In the genomic region with DNA sequence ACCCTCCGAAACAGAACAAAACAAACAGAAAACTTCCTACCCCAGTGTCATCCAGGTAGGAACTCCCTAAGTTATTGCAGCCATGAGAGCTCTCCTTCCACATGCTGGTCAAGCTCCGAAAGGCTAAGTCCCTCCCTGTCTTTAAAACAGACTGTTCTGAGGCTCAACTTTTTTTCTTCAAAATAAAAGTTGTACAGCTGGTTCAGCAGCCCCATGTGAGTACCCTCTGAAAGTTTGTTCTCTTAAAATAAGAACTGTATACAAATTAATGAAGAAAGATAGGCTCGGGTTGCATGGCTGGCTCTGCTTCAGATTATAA, we compare ENCODE assay signal across 1 cellular context.
TF ChIP-seq lines count a peak whose summit lies in the region.

Gene PDE1A, minus strand, starts transcription at position 122 of the 319 bp plus-strand sequence.

TF ChIP-seq in SK-N-SH, 30 proteins besides CTCF, POLR2A, EP300 and RAD21 (continued from another document):
- TF ChIP-seq TEAD4 (IDR thresholded peaks at IDR 0.05; ENCODE audit: borderline replicate concordance, insufficient read depth): no peak
- no peak for TF ChIP-seq FOXJ3 (CRISPR knock-in tag; IDR thresholded peaks at IDR 0.05)
- TF ChIP-seq RFX5 (IDR thresholded peaks at IDR 0.05; ENCODE audit: low read length): no peak
- TF ChIP-seq GABPA (IDR thresholded peaks at IDR 0.05; ENCODE audit: low read depth): no peak
